ENCODE assay signal across 1 cellular context in the genomic region with DNA sequence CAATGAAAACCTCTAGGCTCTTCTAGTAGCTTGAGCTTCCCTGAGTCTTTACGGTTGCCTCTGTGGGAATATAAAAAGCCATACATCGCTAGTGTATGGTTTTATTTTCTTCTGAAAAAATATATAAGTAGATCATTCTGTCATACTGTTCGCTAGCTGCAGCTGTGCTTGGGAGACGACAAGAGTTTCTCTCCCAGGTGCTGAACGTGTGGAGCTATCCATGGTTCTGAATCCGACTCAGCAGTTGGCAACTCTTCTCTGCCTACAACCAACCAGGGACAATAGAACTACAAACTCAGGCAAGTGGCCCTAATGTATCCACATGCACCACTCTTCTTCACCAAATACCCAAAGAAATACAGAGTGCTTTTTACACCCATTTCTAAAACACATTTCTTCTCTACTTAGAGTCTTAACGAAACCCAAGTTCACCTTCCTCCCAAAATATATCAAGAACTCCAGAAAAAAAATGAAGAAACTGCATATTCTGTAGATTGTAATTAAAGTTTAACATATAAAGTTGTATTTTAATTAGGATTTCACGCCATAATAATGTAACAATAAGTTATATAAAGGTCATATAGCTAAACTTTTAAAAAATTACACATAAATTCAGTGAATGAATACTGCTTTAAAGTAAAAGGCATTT.
TF ChIP-seq lines count a peak whose summit lies in the region.

No MANE protein-coding gene starts in this region.

TF ChIP-seq in HepG2, 621 proteins besides CTCF, POLR2A, EP300 and RAD21 (continued from another document):
- TF ChIP-seq, protein P1, sequence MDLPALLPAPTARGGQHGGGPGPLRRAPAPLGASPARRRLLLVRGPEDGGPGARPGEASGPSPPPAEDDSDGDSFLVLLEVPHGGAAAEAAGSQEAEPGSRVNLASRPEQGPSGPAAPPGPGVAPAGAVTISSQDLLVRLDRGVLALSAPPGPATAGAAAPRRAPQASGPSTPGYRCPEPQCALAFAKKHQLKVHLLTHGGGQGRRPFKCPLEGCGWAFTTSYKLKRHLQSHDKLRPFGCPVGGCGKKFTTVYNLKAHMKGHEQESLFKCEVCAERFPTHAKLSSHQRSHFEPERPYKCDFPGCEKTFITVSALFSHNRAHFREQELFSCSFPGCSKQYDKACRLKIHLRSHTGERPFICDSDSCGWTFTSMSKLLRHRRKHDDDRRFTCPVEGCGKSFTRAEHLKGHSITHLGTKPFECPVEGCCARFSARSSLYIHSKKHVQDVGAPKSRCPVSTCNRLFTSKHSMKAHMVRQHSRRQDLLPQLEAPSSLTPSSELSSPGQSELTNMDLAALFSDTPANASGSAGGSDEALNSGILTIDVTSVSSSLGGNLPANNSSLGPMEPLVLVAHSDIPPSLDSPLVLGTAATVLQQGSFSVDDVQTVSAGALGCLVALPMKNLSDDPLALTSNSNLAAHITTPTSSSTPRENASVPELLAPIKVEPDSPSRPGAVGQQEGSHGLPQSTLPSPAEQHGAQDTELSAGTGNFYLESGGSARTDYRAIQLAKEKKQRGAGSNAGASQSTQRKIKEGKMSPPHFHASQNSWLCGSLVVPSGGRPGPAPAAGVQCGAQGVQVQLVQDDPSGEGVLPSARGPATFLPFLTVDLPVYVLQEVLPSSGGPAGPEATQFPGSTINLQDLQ (CRISPR knock-in tag; IDR thresholded peaks at IDR 0.05): peak; percentile 99
- peak; percentile 96 for TF ChIP-seq NFE2 (CRISPR knock-in tag; IDR thresholded peaks at IDR 0.05)
- peak; percentile 99 for TF ChIP-seq ZNF709 (CRISPR knock-in tag; IDR thresholded peaks at IDR 0.05)
- TF ChIP-seq, protein P2, sequence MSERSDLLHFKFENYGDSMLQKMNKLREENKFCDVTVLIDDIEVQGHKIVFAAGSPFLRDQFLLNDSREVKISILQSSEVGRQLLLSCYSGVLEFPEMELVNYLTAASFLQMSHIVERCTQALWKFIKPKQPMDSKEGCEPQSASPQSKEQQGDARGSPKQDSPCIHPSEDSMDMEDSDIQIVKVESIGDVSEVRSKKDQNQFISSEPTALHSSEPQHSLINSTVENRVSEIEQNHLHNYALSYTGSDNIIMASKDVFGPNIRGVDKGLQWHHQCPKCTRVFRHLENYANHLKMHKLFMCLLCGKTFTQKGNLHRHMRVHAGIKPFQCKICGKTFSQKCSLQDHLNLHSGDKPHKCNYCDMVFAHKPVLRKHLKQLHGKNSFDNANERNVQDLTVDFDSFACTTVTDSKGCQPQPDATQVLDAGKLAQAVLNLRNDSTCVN (CRISPR knock-in tag; IDR thresholded peaks at IDR 0.05; ENCODE audit: borderline replicate concordance): peak; percentile 99
- no peak for TF ChIP-seq ATM (IDR thresholded peaks at IDR 0.05; ENCODE audit: borderline replicate concordance)
- TF ChIP-seq, protein P3, sequence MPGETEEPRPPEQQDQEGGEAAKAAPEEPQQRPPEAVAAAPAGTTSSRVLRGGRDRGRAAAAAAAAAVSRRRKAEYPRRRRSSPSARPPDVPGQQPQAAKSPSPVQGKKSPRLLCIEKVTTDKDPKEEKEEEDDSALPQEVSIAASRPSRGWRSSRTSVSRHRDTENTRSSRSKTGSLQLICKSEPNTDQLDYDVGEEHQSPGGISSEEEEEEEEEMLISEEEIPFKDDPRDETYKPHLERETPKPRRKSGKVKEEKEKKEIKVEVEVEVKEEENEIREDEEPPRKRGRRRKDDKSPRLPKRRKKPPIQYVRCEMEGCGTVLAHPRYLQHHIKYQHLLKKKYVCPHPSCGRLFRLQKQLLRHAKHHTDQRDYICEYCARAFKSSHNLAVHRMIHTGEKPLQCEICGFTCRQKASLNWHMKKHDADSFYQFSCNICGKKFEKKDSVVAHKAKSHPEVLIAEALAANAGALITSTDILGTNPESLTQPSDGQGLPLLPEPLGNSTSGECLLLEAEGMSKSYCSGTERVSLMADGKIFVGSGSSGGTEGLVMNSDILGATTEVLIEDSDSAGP (CRISPR knock-in tag; IDR thresholded peaks at IDR 0.05; ENCODE audit: borderline replicate concordance): peak; percentile 43; the same call in 1 of the 2 replicates
- TF ChIP-seq ZNF160 (CRISPR knock-in tag; IDR thresholded peaks at IDR 0.05): peak; percentile 99
- TF ChIP-seq ZSCAN20 (CRISPR knock-in tag; IDR thresholded peaks at IDR 0.05; ENCODE audit: borderline replicate concordance): peak; percentile 100
- peak; percentile 99 for TF ChIP-seq HMG20B (CRISPR knock-in tag; conservative IDR thresholded peaks at IDR 0.05)
- TF ChIP-seq ZBTB20 (CRISPR knock-in tag; IDR thresholded peaks at IDR 0.05; ENCODE audit: borderline replicate concordance, low read depth): peak; percentile 99; the same call in 1 of the 2 replicates
- no peak for TF ChIP-seq SRSF9 (IDR thresholded peaks at IDR 0.05; ENCODE audit: borderline replicate concordance, insufficient read depth, low read depth, low read length, poor library complexity, severe bottlenecking)
- peak; percentile 100 for TF ChIP-seq SATB2 (CRISPR knock-in tag; IDR thresholded peaks at IDR 0.05)
- TF ChIP-seq BCL6 (CRISPR knock-in tag; IDR thresholded peaks at IDR 0.05): peak; percentile 95
- TF ChIP-seq, protein P4, sequence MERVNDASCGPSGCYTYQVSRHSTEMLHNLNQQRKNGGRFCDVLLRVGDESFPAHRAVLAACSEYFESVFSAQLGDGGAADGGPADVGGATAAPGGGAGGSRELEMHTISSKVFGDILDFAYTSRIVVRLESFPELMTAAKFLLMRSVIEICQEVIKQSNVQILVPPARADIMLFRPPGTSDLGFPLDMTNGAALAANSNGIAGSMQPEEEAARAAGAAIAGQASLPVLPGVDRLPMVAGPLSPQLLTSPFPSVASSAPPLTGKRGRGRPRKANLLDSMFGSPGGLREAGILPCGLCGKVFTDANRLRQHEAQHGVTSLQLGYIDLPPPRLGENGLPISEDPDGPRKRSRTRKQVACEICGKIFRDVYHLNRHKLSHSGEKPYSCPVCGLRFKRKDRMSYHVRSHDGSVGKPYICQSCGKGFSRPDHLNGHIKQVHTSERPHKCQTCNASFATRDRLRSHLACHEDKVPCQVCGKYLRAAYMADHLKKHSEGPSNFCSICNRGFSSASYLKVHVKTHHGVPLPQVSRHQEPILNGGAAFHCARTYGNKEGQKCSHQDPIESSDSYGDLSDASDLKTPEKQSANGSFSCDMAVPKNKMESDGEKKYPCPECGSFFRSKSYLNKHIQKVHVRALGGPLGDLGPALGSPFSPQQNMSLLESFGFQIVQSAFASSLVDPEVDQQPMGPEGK (CRISPR knock-in tag; IDR thresholded peaks at IDR 0.05): peak; percentile 95
- peak; percentile 99 for TF ChIP-seq ZKSCAN8 (CRISPR knock-in tag; IDR thresholded peaks at IDR 0.05; ENCODE audit: borderline replicate concordance)
- TF ChIP-seq PHF20 (CRISPR knock-in tag; IDR thresholded peaks at IDR 0.05): peak; percentile 85
- TF ChIP-seq, protein P5, sequence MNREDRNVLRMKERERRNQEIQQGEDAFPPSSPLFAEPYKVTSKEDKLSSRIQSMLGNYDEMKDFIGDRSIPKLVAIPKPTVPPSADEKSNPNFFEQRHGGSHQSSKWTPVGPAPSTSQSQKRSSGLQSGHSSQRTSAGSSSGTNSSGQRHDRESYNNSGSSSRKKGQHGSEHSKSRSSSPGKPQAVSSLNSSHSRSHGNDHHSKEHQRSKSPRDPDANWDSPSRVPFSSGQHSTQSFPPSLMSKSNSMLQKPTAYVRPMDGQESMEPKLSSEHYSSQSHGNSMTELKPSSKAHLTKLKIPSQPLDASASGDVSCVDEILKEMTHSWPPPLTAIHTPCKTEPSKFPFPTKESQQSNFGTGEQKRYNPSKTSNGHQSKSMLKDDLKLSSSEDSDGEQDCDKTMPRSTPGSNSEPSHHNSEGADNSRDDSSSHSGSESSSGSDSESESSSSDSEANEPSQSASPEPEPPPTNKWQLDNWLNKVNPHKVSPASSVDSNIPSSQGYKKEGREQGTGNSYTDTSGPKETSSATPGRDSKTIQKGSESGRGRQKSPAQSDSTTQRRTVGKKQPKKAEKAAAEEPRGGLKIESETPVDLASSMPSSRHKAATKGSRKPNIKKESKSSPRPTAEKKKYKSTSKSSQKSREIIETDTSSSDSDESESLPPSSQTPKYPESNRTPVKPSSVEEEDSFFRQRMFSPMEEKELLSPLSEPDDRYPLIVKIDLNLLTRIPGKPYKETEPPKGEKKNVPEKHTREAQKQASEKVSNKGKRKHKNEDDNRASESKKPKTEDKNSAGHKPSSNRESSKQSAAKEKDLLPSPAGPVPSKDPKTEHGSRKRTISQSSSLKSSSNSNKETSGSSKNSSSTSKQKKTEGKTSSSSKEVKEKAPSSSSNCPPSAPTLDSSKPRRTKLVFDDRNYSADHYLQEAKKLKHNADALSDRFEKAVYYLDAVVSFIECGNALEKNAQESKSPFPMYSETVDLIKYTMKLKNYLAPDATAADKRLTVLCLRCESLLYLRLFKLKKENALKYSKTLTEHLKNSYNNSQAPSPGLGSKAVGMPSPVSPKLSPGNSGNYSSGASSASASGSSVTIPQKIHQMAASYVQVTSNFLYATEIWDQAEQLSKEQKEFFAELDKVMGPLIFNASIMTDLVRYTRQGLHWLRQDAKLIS (CRISPR knock-in tag; IDR thresholded peaks at IDR 0.05): peak; percentile 97
- TF ChIP-seq, protein P6, sequence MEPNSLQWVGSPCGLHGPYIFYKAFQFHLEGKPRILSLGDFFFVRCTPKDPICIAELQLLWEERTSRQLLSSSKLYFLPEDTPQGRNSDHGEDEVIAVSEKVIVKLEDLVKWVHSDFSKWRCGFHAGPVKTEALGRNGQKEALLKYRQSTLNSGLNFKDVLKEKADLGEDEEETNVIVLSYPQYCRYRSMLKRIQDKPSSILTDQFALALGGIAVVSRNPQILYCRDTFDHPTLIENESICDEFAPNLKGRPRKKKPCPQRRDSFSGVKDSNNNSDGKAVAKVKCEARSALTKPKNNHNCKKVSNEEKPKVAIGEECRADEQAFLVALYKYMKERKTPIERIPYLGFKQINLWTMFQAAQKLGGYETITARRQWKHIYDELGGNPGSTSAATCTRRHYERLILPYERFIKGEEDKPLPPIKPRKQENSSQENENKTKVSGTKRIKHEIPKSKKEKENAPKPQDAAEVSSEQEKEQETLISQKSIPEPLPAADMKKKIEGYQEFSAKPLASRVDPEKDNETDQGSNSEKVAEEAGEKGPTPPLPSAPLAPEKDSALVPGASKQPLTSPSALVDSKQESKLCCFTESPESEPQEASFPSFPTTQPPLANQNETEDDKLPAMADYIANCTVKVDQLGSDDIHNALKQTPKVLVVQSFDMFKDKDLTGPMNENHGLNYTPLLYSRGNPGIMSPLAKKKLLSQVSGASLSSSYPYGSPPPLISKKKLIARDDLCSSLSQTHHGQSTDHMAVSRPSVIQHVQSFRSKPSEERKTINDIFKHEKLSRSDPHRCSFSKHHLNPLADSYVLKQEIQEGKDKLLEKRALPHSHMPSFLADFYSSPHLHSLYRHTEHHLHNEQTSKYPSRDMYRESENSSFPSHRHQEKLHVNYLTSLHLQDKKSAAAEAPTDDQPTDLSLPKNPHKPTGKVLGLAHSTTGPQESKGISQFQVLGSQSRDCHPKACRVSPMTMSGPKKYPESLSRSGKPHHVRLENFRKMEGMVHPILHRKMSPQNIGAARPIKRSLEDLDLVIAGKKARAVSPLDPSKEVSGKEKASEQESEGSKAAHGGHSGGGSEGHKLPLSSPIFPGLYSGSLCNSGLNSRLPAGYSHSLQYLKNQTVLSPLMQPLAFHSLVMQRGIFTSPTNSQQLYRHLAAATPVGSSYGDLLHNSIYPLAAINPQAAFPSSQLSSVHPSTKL (CRISPR knock-in tag; IDR thresholded peaks at IDR 0.05): peak; percentile 97
- TF ChIP-seq, protein P7, sequence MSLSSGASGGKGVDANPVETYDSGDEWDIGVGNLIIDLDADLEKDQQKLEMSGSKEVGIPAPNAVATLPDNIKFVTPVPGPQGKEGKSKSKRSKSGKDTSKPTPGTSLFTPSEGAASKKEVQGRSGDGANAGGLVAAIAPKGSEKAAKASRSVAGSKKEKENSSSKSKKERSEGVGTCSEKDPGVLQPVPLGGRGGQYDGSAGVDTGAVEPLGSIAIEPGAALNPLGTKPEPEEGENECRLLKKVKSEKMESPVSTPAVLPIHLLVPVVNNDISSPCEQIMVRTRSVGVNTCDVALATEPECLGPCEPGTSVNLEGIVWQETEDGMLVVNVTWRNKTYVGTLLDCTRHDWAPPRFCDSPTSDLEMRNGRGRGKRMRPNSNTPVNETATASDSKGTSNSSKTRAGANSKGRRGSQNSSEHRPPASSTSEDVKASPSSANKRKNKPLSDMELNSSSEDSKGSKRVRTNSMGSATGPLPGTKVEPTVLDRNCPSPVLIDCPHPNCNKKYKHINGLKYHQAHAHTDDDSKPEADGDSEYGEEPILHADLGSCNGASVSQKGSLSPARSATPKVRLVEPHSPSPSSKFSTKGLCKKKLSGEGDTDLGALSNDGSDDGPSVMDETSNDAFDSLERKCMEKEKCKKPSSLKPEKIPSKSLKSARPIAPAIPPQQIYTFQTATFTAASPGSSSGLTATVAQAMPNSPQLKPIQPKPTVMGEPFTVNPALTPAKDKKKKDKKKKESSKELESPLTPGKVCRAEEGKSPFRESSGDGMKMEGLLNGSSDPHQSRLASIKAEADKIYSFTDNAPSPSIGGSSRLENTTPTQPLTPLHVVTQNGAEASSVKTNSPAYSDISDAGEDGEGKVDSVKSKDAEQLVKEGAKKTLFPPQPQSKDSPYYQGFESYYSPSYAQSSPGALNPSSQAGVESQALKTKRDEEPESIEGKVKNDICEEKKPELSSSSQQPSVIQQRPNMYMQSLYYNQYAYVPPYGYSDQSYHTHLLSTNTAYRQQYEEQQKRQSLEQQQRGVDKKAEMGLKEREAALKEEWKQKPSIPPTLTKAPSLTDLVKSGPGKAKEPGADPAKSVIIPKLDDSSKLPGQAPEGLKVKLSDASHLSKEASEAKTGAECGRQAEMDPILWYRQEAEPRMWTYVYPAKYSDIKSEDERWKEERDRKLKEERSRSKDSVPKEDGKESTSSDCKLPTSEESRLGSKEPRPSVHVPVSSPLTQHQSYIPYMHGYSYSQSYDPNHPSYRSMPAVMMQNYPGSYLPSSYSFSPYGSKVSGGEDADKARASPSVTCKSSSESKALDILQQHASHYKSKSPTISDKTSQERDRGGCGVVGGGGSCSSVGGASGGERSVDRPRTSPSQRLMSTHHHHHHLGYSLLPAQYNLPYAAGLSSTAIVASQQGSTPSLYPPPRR (CRISPR knock-in tag; IDR thresholded peaks at IDR 0.05; ENCODE audit: borderline replicate concordance): peak; percentile 74; the same call in 1 of the 2 replicates
- TF ChIP-seq MEIS2 (CRISPR knock-in tag; IDR thresholded peaks at IDR 0.05): peak; percentile 100
